In the genomic region with DNA sequence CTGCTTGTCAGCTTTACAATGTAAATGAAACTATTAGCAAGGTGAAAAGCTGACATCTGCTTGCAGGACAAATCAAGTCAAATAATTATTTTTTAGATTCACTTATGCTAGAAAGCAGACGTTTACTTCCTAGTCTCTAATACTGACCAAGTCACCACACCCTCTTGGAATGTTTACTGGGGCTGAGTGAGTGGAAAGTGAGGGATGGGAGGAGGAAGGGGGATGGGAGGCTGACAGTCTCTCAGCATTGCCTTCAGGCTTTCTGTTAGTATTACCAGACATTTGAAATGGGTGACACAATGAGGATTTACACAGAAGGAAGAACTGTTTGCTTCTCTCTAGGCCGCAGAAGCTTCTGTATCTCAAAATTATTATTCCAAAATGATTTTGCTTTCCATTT, we compare ENCODE assay signal across 16 cellular contexts.
DNase-seq lines count a peak whose midpoint lies in the region; ATAC-seq and TF ChIP-seq lines count a peak whose summit lies in the region.
"Had no signal": no experiment of that assay in that cellular context is flagged by ENCODE, and none has a peak within 500 bp of the region (broad histone marks: within the 10 kb centered on the region; RNA-seq: fewer than 3 reads in every experiment).

No MANE protein-coding gene starts in this region.

- H3K9me3 ChIP-seq in parathyroid adenoma (ENCODE audit: control insufficient read depth, low read length) = no peaks in the 10 kb centered on the region

- H3K27me3 ChIP-seq in parathyroid adenoma (ENCODE audit: control insufficient read depth, insufficient read depth, low read length) = no peaks in the 10 kb centered on the region
- H3K27me3 ChIP-seq: upper lobe of left lung had no signal

- no peak overlapping the region for H3K4me3 ChIP-seq in parathyroid adenoma (ENCODE audit: low read depth, low read length)
- H3K4me3 ChIP-seq: upper lobe of left lung had no signal

- no peak for ATAC-seq in GM18909 (IDR thresholded peaks at IDR 0.05; ENCODE audit: poor library complexity, unreplicated experiment)
- ATAC-seq: left ventricle myocardium superior had no signal

- H3K79me2 ChIP-seq in parathyroid adenoma = no peaks in the 10 kb centered on the region

- no peak for TF ChIP-seq CTCF in parathyroid adenoma (IDR thresholded peaks at IDR 0.05)

- intact Hi-C loops in posterior cingulate gyrus (cut with DNase I) = no loop called here

- no peak overlapping the region for H3K9ac ChIP-seq in parathyroid adenoma

- H3K36me3 ChIP-seq in parathyroid adenoma (ENCODE audit: control insufficient read depth, insufficient read depth, low read length) = no peaks in the 10 kb centered on the region
- H3K36me3 ChIP-seq: upper lobe of left lung had no signal

- H3K4me1 ChIP-seq in parathyroid adenoma = no peaks in the 10 kb centered on the region

- H3K27ac ChIP-seq in parathyroid adenoma = no peak overlapping the region
- H3K27ac ChIP-seq: HL-60, upper lobe of left lung had no signal

- peak overlapping the region; percentile 56 for H2AFZ ChIP-seq in parathyroid adenoma

- no peak overlapping the region for H3K4me2 ChIP-seq in parathyroid adenoma (ENCODE audit: low read length)

- peak; percentile 54 for DNase-seq in H4 (ENCODE audit: low spot score)
- peak; percentile 66 for DNase-seq in NCI-H748 (lab: John Stamatoyannopoulos, UW; ENCODE audit: unreplicated experiment)
- DNase-seq in fibroblast of peridontal ligament (ENCODE audit: extremely low read depth) = peak; percentile 24
- DNase-seq in posterior cingulate gyrus = no peak
- DNase-seq in T1000 (lab: John Stamatoyannopoulos, UW) = no peak
- DNase-seq in anterior cingulate cortex (lab: John Stamatoyannopoulos, UW) = no peak
- DNase-seq: activated CD4-positive, alpha-beta T cell treated with anti-CD3 and anti-CD28 coated beads for 1 hour; caudate nucleus; CD8-positive, alpha-beta memory T cell; left ventricle myocardium superior; NCI-H187 treated with DMSO at 0.1 percent for 48 hours; Right ventricle myocardium superior had no signal

Comparison
In these comparisons a context has a peak if more than half of its experiments do, and no peak if none do; other contexts are left out.
1. DNase-seq: peak in H4 (single experiment), NCI-H748 (single experiment) and fibroblast of peridontal ligament (single experiment); none in posterior cingulate gyrus (0 of 10), T1000 (single experiment) and anterior cingulate cortex (0 of 58).